ENCODE assay signal across 9 cellular contexts in the genomic region with DNA sequence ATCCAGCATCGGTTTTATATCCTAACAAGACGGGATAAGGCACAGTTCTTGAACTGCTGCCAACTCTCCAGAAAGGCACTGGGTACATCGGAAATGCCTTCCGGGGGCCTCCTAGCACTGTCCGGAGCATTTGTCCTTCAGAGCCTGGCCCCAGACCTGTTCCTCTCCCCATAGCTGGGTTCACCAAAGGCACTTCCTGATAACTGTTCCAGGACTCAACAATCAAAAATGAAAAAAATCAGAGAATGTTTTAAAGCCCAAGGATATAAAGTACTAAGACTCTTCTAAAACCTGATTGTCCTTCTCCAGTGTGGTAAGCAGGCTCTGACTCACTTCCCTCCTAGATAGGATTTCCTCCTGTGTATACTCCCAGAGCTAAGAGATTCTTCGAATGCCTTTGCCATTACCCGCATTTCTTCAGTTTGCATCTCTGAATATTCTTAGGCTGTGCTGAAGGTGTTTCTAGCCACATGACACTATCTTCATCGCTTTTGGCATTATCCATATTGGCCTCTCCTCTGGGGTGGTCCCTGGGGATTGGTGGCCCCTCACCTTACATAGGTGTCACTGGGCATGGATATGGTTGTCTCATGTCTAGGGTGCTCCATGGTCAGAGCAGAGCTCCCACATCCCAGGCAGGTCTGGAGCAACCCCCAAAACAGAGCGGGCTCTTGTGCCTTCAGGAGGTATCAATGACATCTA.
DNase-seq lines count a peak whose midpoint lies in the region; ATAC-seq and TF ChIP-seq lines count a peak whose summit lies in the region.
"Had no signal": no experiment of that assay in that cellular context is flagged by ENCODE, and none has a peak within 500 bp of the region (broad histone marks: within the 10 kb centered on the region; RNA-seq: fewer than 3 reads in every experiment).

No MANE protein-coding gene starts in this region.

- H3K4me1 Mint-ChIP-seq in endothelial cell (ENCODE audit: unreplicated experiment), result no peaks in the 10 kb centered on the region
- H3K4me1 Mint-ChIP-seq: activated B cell treated with CpG ODN at 0.5 μM for 24 hours had no signal

- H3K4me3 Mint-ChIP-seq in endothelial cell (ENCODE audit: unreplicated experiment), result no peak overlapping the region
- H3K4me3 Mint-ChIP-seq: activated B cell treated with CpG ODN at 0.5 μM for 24 hours had no signal

- no peaks in the 10 kb centered on the region for H3K36me3 Mint-ChIP-seq in endothelial cell (ENCODE audit: low read depth, unreplicated experiment)

- ATAC-seq in GM18519 (IDR thresholded peaks at IDR 0.05; ENCODE audit: low FRiP score, unreplicated experiment) (no peak), HG02571 (IDR thresholded peaks at IDR 0.05; ENCODE audit: unreplicated experiment) (no peak), GM18909 (IDR thresholded peaks at IDR 0.05; ENCODE audit: poor library complexity, unreplicated experiment) (no peak)

- no peak overlapping the region for H3K4me3 ChIP-seq in fibroblast of mammary gland (ENCODE audit: control insufficient read depth, low read depth, low read length)

- no peak overlapping the region for H3K27ac Mint-ChIP-seq in endothelial cell (ENCODE audit: unreplicated experiment)
- H3K27ac Mint-ChIP-seq: activated B cell treated with CpG ODN at 0.5 μM for 24 hours had no signal

- TF ChIP-seq CTCF in fibroblast of mammary gland (conservative IDR thresholded peaks at IDR 0.05; ENCODE audit: control insufficient read depth, insufficient read depth, low read depth, low read length), result no peak
- TF ChIP-seq CTCF in endothelial cell (IDR thresholded peaks at IDR 0.05; ENCODE audit: unreplicated experiment), result no peak

- no peaks in the 10 kb centered on the region for H3K9me3 Mint-ChIP-seq in endothelial cell (ENCODE audit: unreplicated experiment)
- H3K9me3 Mint-ChIP-seq: activated B cell treated with CpG ODN at 0.5 μM for 24 hours had no signal

- peaks cover 5% of the 10 kb centered on the region for H3K27me3 Mint-ChIP-seq in endothelial cell (ENCODE audit: unreplicated experiment)
- H3K27me3 Mint-ChIP-seq: activated B cell treated with CpG ODN at 0.5 μM for 24 hours had no signal

- DNase-seq in ELF-1 (ENCODE audit: low read depth, low spot score) (peak; percentile 58), RKO (ENCODE audit: low spot score) (peak; percentile 95), fibroblast of mammary gland (ENCODE audit: low read depth) (peak; percentile 93), non-pigmented ciliary epithelial cell (ENCODE audit: low read depth) (peak; percentile 96), endothelial cell (ENCODE audit: low spot score) (no peak)
- DNase-seq: activated B cell treated with CpG ODN at 0.5 μM for 24 hours had no signal
